ENCODE assay signal across 1 cellular context in the genomic region with DNA sequence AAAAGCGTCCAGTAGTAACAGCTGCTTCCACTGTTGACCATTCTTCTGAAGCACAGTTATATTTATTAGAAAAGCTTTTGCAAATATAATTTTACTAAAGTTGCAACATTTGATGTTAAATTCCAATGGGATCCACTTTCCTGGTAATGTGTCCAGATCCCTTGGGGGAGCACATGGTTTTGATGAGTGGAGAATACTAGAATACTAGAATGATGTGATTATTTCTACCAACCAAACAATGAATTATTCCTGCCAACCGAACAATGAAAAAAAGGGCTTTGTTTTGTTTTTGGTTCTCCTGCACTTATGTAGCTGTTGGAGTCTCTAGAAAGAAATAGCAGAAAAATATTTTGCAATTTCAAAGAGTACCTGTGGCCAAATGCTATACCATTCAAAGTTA.
TF ChIP-seq lines count a peak whose summit lies in the region.

No MANE protein-coding gene starts in this region.

TF ChIP-seq in IMR-90, 13 proteins besides CTCF, POLR2A, EP300 and RAD21 (continued from another document):
- TF ChIP-seq USF2 (IDR thresholded peaks at IDR 0.05; ENCODE audit: low read depth, low read length) = no peak
- TF ChIP-seq BHLHE40 (IDR thresholded peaks at IDR 0.05; ENCODE audit: low read depth, low read length) = no peak
- TF ChIP-seq RCOR1 (IDR thresholded peaks at IDR 0.05; ENCODE audit: insufficient replicate concordance, low read length) = no peak
- TF ChIP-seq RFX5 (IDR thresholded peaks at IDR 0.05; ENCODE audit: low read depth, low read length) = no peak
- TF ChIP-seq NFE2L2 (IDR thresholded peaks at IDR 0.05; ENCODE audit: low read depth, low read length) = no peak
TF ChIP-seq in IMR-90: peak in this region for 0.
